In the genomic region with DNA sequence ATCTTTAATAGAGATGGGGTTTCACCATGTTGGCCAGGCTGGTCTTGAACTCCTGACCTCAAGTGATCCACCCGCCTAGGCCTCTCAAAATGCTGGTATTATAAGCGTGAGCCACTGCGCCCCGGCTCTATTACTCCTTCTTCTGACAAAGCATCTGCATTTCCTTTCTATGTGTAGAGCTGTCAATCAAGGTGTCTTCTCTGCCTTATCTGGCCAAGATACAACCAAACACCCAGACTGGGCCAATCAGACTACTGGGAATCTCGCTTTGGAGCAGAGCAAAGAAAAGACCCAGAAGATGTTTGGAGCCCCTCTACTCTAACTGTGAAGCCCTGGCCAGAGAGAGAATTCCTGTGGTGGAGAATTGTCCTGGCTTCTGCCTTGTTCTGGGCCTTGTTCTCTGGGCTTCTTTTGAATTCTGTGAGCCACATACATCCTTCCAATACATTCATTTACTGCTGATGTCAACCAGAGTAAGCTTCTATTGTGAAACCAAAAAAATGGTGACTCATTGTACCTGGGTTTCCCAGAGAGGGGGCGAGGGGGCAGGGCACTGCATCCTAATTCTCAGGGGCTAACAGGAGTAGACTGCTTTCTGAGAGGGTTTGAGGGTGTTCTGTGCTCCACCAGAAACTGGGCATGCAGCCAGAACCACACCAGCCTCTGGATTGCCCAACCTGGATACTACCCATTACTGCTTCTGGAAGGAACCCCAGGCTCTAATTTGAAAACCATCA, we compare ENCODE assay signal across 9 cellular contexts. TPM values are rescaled to one million over a fixed set of nuclear protein-coding genes. Genes with fewer than 3 reads are reported as not detected.
DNase-seq lines count a peak whose midpoint lies in the region; ATAC-seq and TF ChIP-seq lines count a peak whose summit lies in the region.
"Had no signal": no experiment of that assay in that cellular context is flagged by ENCODE, and none has a peak within 500 bp of the region (broad histone marks: within the 10 kb centered on the region; RNA-seq: fewer than 3 reads in every experiment).

No MANE protein-coding gene starts in this region.

- peaks cover under 1% of the 10 kb centered on the region for H3K36me3 Mint-ChIP-seq in endothelial cell (ENCODE audit: low read depth, unreplicated experiment)
- H3K36me3 Mint-ChIP-seq: brain had no signal

- H3K4me3 Mint-ChIP-seq in endothelial cell (ENCODE audit: unreplicated experiment): no peak overlapping the region
- H3K4me3 Mint-ChIP-seq: brain had no signal

- H3K9me3 Mint-ChIP-seq in endothelial cell (ENCODE audit: unreplicated experiment): no peaks in the 10 kb centered on the region

- intact Hi-C loops in Right ventricle myocardium inferior (cut with DNase I): loop anchor here (2.0 kb wide), 1 partner anchor 253 kb away; no protein-coding TSS in a partner anchor

- TF ChIP-seq CTCF in endothelial cell (IDR thresholded peaks at IDR 0.05; ENCODE audit: unreplicated experiment): no peak

- ATAC-seq in HG02884 (IDR thresholded peaks at IDR 0.05; ENCODE audit: unreplicated experiment): no peak
- no peak for ATAC-seq in Right ventricle myocardium inferior

- in situ Hi-C loops in KBM-7 (cut with MboI; ENCODE audit: low pct_unique_long_range_greater_than_20kb, low sequenced_read_pairs): no loop called here

- no peaks in the 10 kb centered on the region for H3K4me1 Mint-ChIP-seq in endothelial cell (ENCODE audit: unreplicated experiment)
- H3K4me1 Mint-ChIP-seq: brain had no signal

- peaks cover 3% of the 10 kb centered on the region for H3K27me3 Mint-ChIP-seq in endothelial cell (ENCODE audit: unreplicated experiment)

- DNase-seq in Daoy (ENCODE audit: low read depth): peak; percentile 69
- peak; percentile 42 for DNase-seq in KBM-7
- DNase-seq in activated T-cell treated with anti-CD3 and anti-CD28 coated beads, Interleukin-2, amount 50 U/mL, for 48 hours: peak; percentile 82 to 84
- peak; percentile 33 for DNase-seq in myocyte (ENCODE audit: low read depth)
- DNase-seq in RKO (ENCODE audit: low spot score): no peak
- DNase-seq in endothelial cell (ENCODE audit: low spot score): no peak
- no peak for DNase-seq in Right ventricle myocardium inferior (ENCODE audit: missing footprints)

- H3K27ac Mint-ChIP-seq in endothelial cell (ENCODE audit: unreplicated experiment): no peak overlapping the region
- H3K27ac Mint-ChIP-seq: brain had no signal

RNA-seq across cellular contexts. Expression of gene FLVCR2, which starts 18.8 kb away (rescaled TPM):
- total RNA-seq in Daoy (2014; rRNA removed; shearing (Covaris generic)): 0.11 TPM in 1 of 2 replicates, not detected in the other
- total RNA-seq in myocyte (42.5 and 53.8 TPM in 2 replicates), endothelial cell (ENCODE audit: unreplicated experiment) (50.6 TPM), Right ventricle myocardium inferior (3.4 TPM)
- polyA plus RNA-seq in myocyte (2012): 7.8 TPM

RNA-seq across cellular contexts. Expression of gene BATF, which starts 37.4 kb away (rescaled TPM):
- not detected in 2 replicates for total RNA-seq in Daoy (2014; rRNA removed; shearing (Covaris generic))
- total RNA-seq in myocyte: not detected in 2 replicates
- polyA plus RNA-seq in myocyte (2012): not detected
- total RNA-seq in endothelial cell (ENCODE audit: unreplicated experiment): not detected
- 0.84 TPM for total RNA-seq in Right ventricle myocardium inferior

Comparison
In these comparisons a context has a peak if more than half of its experiments do, and no peak if none do; other contexts are left out.
1. DNase-seq: peak in Daoy (single experiment), KBM-7 (single experiment), activated T-cell treated with anti-CD3 and anti-CD28 coated beads, Interleukin-2, amount 50 U/mL, for 48 hours (2 of 2) and myocyte (single experiment); none in RKO (single experiment), endothelial cell (single experiment) and Right ventricle myocardium inferior (single experiment).